Comparison of ENCODE assay signal across 8 cellular contexts in the genomic region with DNA sequence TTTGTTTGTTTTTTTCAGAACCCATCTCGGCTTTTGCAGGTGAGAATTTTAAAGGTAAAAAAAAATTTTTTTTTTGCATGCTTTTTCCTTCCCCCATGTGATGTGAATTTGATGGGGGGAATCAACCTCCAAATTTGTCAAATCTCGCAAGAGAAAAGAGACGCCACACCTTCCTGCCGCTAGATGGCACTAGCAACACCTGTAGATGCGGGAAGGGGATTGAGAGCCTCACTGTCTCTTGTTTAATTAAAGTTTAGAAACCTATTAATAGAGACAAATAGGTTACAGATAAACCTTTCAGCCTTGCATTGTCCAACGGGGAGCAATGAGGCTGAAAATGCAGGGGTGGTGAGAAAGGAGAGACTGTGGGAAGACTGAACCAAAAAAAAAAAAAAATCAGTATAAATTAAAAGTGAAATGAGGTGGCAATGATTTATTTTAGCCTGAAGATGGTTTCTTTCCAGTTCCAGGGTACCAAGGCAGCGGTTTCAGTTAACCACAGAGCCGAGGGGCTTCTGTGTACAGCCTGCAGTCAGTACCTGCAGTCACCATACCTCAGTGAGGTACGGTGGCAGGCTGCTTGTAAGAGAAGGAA.
A peak's percentile ranks its signal among the peaks of the same experiment; 100 is the strongest.
DNase-seq lines count a peak whose midpoint lies in the region; ATAC-seq and TF ChIP-seq lines count a peak whose summit lies in the region.

No MANE protein-coding gene starts in this region.

- intact Hi-C loops in prostate gland (cut with DNase I) = loop anchor here (5.0 kb wide), 3 partner anchors 115 to 180 kb away; no protein-coding TSS in a partner anchor

- WGBS in prostate gland = 15% methylated on average over 9 of the region's 9 CpGs

- no peak overlapping the region for H3K27ac ChIP-seq in HL-60 (replicated peaks)
- H3K27ac ChIP-seq in Peyer's patch = peak overlapping the region in 1 of 4 donors; percentile 77
- H3K27ac ChIP-seq in prostate gland = peak overlapping the region in 1 of 2 donors; percentile 23

- TF ChIP-seq CTCF in HL-60 (IDR thresholded peaks at IDR 0.05; ENCODE audit: insufficient read depth, low read length) (peak; percentile 77), Peyer's patch (IDR thresholded peaks at IDR 0.05) (peak; percentile 51 to 86 (median 76)), prostate gland (IDR thresholded peaks at IDR 0.05) (peak; percentile 75 to 79 (median 76))

- peaks cover 34% of the 10 kb centered on the region for H3K27me3 ChIP-seq in HL-60 (ENCODE audit: insufficient read depth, poor library complexity, severe bottlenecking)
- H3K27me3 ChIP-seq in Peyer's patch = no peaks in the 10 kb centered on the region
- H3K27me3 ChIP-seq in prostate gland (replicated peaks; ENCODE audit: insufficient read depth) = no peaks in the 10 kb centered on the region

- peak; percentile 7 for DNase-seq in NK-92 treated with Interleukin-12 subunit alpha and Interleukin-12 subunit beta, amount 100 ng/mL, for 24 hours (lab: John Stamatoyannopoulos, UW)
- no peak for DNase-seq in NK-92 (lab: John Stamatoyannopoulos, UW; ENCODE audit: unreplicated experiment)
- peak; percentile 6 to 37 for DNase-seq in HL-60 (ENCODE audit: low read depth in 1 of 2, low spot score in 1 of 2)
- peak in 2 of 3 donors; percentile 52 to 84 for DNase-seq in Peyer's patch
- peak; percentile 80 for DNase-seq in activated effector memory CD4-positive, alpha-beta T cell treated with anti-CD3 and anti-CD28 coated beads, Interleukin-2, amount 50 U/mL, for 16 hours
- DNase-seq in globus pallidus (ENCODE audit: low spot score) = peak; percentile 55
- peak; percentile 76 for DNase-seq in prostate gland (ENCODE audit: low spot score)

- H3K9me3 ChIP-seq in Peyer's patch (no peaks in the 10 kb centered on the region), prostate gland (no peaks in the 10 kb centered on the region)

- TF ChIP-seq POLR2A in Peyer's patch (IDR thresholded peaks at IDR 0.05) (no peak), prostate gland (IDR thresholded peaks at IDR 0.05) (no peak)

- ATAC-seq in HG02840 (IDR thresholded peaks at IDR 0.05; ENCODE audit: low FRiP score, unreplicated experiment) = no peak

- no peaks in the 10 kb centered on the region for H3K36me3 ChIP-seq in Peyer's patch
- H3K36me3 ChIP-seq in prostate gland = no peaks in the 10 kb centered on the region

- H3K4me1 ChIP-seq in Peyer's patch (peaks cover 0 to 57% (median 0%) of the 10 kb centered on the region in 4 donors), prostate gland (replicated peaks) (peaks cover 17% of the 10 kb centered on the region)

- H3K4me3 ChIP-seq in HL-60 (replicated peaks; ENCODE audit: insufficient read depth, low read length) = no peak overlapping the region
- no peak overlapping the region for H3K4me3 ChIP-seq in Peyer's patch
- H3K4me3 ChIP-seq in prostate gland = no peak overlapping the region
